ENCODE assay signal across 9 cellular contexts in genomic region chr15:52464478-52464877, GRCh38.
A peak's percentile ranks its signal among the peaks of the same experiment; 100 is the strongest.
DNase-seq lines count a peak whose midpoint lies in the region; ATAC-seq lines count a peak whose summit lies in the region.
"Had no signal": no experiment of that assay in that cellular context is flagged by ENCODE, and none has a peak within 500 bp of the region (broad histone marks: within the 10 kb centered on the region; RNA-seq: fewer than 3 reads in every experiment).

No MANE protein-coding gene starts in this region.

- peaks cover 3 to 7% of the 10 kb centered on the region in 2 experiments for H3K9me3 ChIP-seq in CD4-positive, CD25-positive, alpha-beta regulatory T cell (ENCODE audit: control insufficient read depth in 2 of 2, low read length in 2 of 2)

- intact Hi-C loops in activated T-helper 2 cell treated with anti-CD3 and anti-CD28 coated beads, Interferon-gamma antibody, Interleukin-2, Interleukin-4, amounts not matched to agents 10 μg/mL and 5 μg/mL and 100 μg/mL, durations not matched to agents 14 hours and 24 hours and 36 hours (cut with micrococcal nuclease) = loop anchor here (2.0 kb wide), 1 partner anchor 64 kb away; the partner anchor contains the start of gene MYO5A
- intact Hi-C loops in head of caudate nucleus (cut with DNase I) = loop anchor here (10.0 kb wide), 1 partner anchor 60 kb away; the partner anchor contains the start of gene MYO5A

- peak overlapping the region; percentile 92 to 98 (median 95) for H3K27ac Mint-ChIP-seq in CD4-positive, CD25-positive, alpha-beta regulatory T cell
- peak overlapping the region; percentile 72 for H3K27ac Mint-ChIP-seq in activated T-helper 2 cell treated with anti-CD3 and anti-CD28 coated beads, Interferon-gamma antibody, Interleukin-2, Interleukin-4, amounts not matched to agents 10 μg/mL and 5 μg/mL and 100 μg/mL, durations not matched to agents 14 hours and 24 hours and 36 hours

- H3K27me3 Mint-ChIP-seq in CD4-positive, CD25-positive, alpha-beta regulatory T cell = no peaks in the 10 kb centered on the region
- H3K27me3 Mint-ChIP-seq in activated T-helper 2 cell treated with anti-CD3 and anti-CD28 coated beads, Interferon-gamma antibody, Interleukin-2, Interleukin-4, amounts not matched to agents 10 μg/mL and 5 μg/mL and 100 μg/mL, durations not matched to agents 14 hours and 24 hours and 36 hours (ENCODE audit: low read depth) = no peaks in the 10 kb centered on the region

- ATAC-seq in CD4-positive, CD25-positive, alpha-beta regulatory T cell (ENCODE audit: low read depth in 2 of 2) = peak; percentile 73
- ATAC-seq in GM19035 (IDR thresholded peaks at IDR 0.05; ENCODE audit: unreplicated experiment) = peak; percentile 51
- peak; percentile 37 for ATAC-seq in HG03039 (IDR thresholded peaks at IDR 0.05; ENCODE audit: unreplicated experiment)

- no peaks in the 10 kb centered on the region for H3K27me3 ChIP-seq in CD4-positive, CD25-positive, alpha-beta regulatory T cell (ENCODE audit: control insufficient read depth, insufficient read depth, low read length)

- H3K36me3 Mint-ChIP-seq in CD4-positive, CD25-positive, alpha-beta regulatory T cell = no peaks in the 10 kb centered on the region
- peaks cover 11% of the 10 kb centered on the region for H3K36me3 Mint-ChIP-seq in activated T-helper 2 cell treated with anti-CD3 and anti-CD28 coated beads, Interferon-gamma antibody, Interleukin-2, Interleukin-4, amounts not matched to agents 10 μg/mL and 5 μg/mL and 100 μg/mL, durations not matched to agents 14 hours and 24 hours and 36 hours (ENCODE audit: low read depth)

- H3K4me1 Mint-ChIP-seq in CD4-positive, CD25-positive, alpha-beta regulatory T cell = peaks cover 36 to 52% (median 40%) of the 10 kb centered on the region in 4 donors
- peaks cover 39% of the 10 kb centered on the region for H3K4me1 Mint-ChIP-seq in activated T-helper 2 cell treated with anti-CD3 and anti-CD28 coated beads, Interferon-gamma antibody, Interleukin-2, Interleukin-4, amounts not matched to agents 10 μg/mL and 5 μg/mL and 100 μg/mL, durations not matched to agents 14 hours and 24 hours and 36 hours (ENCODE audit: low read depth)

- H3K36me3 ChIP-seq in CD4-positive, CD25-positive, alpha-beta regulatory T cell (ENCODE audit: control insufficient read depth, insufficient read depth, low read length) = no peaks in the 10 kb centered on the region

- peaks cover 0 to 10% (median 1%) of the 10 kb centered on the region in 7 donors for H3K9me3 Mint-ChIP-seq in CD4-positive, CD25-positive, alpha-beta regulatory T cell
- H3K9me3 Mint-ChIP-seq in activated T-helper 2 cell treated with anti-CD3 and anti-CD28 coated beads, Interferon-gamma antibody, Interleukin-2, Interleukin-4, amounts not matched to agents 10 μg/mL and 5 μg/mL and 100 μg/mL, durations not matched to agents 14 hours and 24 hours and 36 hours = peaks cover 5% of the 10 kb centered on the region

- peak overlapping the region; percentile 73 for H3K27ac ChIP-seq in CD4-positive, CD25-positive, alpha-beta regulatory T cell (ENCODE audit: insufficient read depth, low read length, poor library complexity, severe bottlenecking)

- DNase-seq in CD4-positive, CD25-positive, alpha-beta regulatory T cell = peak in 2 of 3 donors; percentile 29 to 78
- DNase-seq in activated T-helper 2 cell treated with anti-CD3 and anti-CD28 coated beads, Interferon-gamma antibody, Interleukin-2, Interleukin-4, amounts not matched to agents 10 μg/mL and 5 μg/mL and 100 μg/mL, durations not matched to agents 14 hours and 24 hours and 36 hours (ENCODE audit: low spot score) = no peak
- no peak for DNase-seq in head of caudate nucleus
- no peak for DNase-seq in MV-4-11 (lab: John Stamatoyannopoulos, UW)
- DNase-seq in activated CD4-positive, CD25-positive, alpha-beta regulatory T cell treated with anti-CD3 and anti-CD28 coated beads, Interleukin-2, amount 50 U/mL, for 72 hours = no peak
- DNase-seq in COLO668 (lab: John Stamatoyannopoulos, UW; ENCODE audit: unreplicated experiment) = no peak
- DNase-seq: SHP77 treated with DMSO at 0.1 percent for 48 hours had no signal

- H3K4me3 ChIP-seq in CD4-positive, CD25-positive, alpha-beta regulatory T cell (ENCODE audit: low read depth, low read length) = peak overlapping the region; percentile 71

- H3K4me3 Mint-ChIP-seq in CD4-positive, CD25-positive, alpha-beta regulatory T cell = peak overlapping the region; percentile 45 to 88 (median 78)
- H3K4me3 Mint-ChIP-seq in activated T-helper 2 cell treated with anti-CD3 and anti-CD28 coated beads, Interferon-gamma antibody, Interleukin-2, Interleukin-4, amounts not matched to agents 10 μg/mL and 5 μg/mL and 100 μg/mL, durations not matched to agents 14 hours and 24 hours and 36 hours (ENCODE audit: low read depth) = peak overlapping the region; percentile 7

- H3K4me1 ChIP-seq in CD4-positive, CD25-positive, alpha-beta regulatory T cell (ENCODE audit: control insufficient read depth, insufficient read depth, low read length, poor library complexity, severe bottlenecking) = peaks cover 38% of the 10 kb centered on the region

Comparison
In these comparisons a context has a peak if more than half of its experiments do, and no peak if none do; other contexts are left out.
1. DNase-seq: peak in CD4-positive, CD25-positive, alpha-beta regulatory T cell (2 of 3); none in activated T-helper 2 cell treated with anti-CD3 and anti-CD28 coated beads, Interferon-gamma antibody, Interleukin-2, Interleukin-4, amounts not matched to agents 10 μg/mL and 5 μg/mL and 100 μg/mL, durations not matched to agents 14 hours and 24 hours and 36 hours (single experiment), head of caudate nucleus (0 of 42), MV-4-11 (single experiment), activated CD4-positive, CD25-positive, alpha-beta regulatory T cell treated with anti-CD3 and anti-CD28 coated beads, Interleukin-2, amount 50 U/mL, for 72 hours (single experiment) and COLO668 (single experiment).
2. Peak in every context shown above with its lines, with median percentiles within 50 percentile points of each other: ATAC-seq.